Comparison of ENCODE assay signal across 8 cellular contexts in the genomic region with DNA sequence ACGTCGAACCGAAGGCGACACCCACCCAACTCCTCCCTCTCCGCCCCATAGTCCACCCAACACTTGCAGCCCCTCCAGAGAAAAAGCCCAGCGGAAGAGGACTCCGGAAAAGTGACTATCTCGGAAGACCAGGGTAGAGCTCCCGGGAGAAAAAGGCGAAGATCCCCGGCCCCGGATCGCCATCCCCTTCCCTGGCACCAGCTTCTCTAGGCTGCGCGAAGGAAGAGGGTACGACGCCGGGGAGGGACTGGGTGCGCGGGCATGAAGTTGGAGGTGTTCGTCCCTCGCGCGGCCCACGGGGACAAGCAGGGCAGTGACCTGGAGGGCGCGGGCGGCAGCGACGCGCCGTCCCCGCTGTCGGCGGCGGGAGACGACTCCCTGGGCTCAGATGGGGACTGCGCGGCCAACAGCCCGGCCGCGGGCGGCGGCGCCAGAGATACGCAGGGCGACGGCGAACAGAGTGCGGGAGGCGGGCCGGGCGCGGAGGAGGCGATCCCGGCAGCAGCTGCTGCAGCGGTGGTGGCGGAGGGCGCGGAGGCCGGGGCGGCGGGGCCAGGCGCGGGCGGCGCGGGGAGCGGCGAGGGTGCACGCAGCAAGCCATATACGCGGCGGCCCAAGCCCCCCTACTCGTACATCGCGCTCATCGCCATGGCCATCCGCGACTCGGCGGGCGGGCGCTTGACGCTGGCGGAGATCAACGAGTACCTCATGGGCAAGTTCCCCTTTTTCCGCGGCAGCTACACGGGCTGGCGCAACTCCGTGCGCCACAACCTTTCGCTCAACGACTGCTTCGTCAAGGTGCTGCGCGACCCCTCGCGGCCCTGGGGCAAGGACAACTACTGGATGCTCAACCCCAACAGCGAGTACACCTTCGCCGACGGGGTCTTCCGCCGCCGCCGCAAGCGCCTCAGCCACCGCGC. TPM values are rescaled to one million over a fixed set of nuclear protein-coding genes. Genes with fewer than 3 reads are reported as not detected.
DNase-seq lines count a peak whose midpoint lies in the region; ATAC-seq, FAIRE-seq and TF ChIP-seq lines count a peak whose summit lies in the region.

No MANE protein-coding gene starts in this region.

- TF ChIP-seq POLR2A in A549 (IDR thresholded peaks at IDR 0.05; ENCODE audit: low read length): no peak

- intact Hi-C loops in left colon (cut with DNase I, micrococcal nuclease): no loop called here

- CTCF ChIA-PET in A549 (lab: Yijun Ruan, JAX): interaction anchor here (0.5 to 4.8 kb wide), 19 partner anchors 10 to 515 kb away, joined by 3 to 26 read pairs (median 4); no protein-coding TSS in a partner anchor
- CTCF ChIA-PET in HEK293 (lab: Yijun Ruan, JAX): interaction anchor here (0.5 to 1.7 kb wide), 10 partner anchors 20 to 591 kb away, joined by 3 to 4 read pairs (median 3); no protein-coding TSS in a partner anchor

- H3K27ac ChIP-seq in A549 (peak overlapping the region; percentile 79 to 91), HEK293 (ENCODE audit: extremely low read depth, low read depth, low read length) (peak overlapping the region; percentile 82), thymus (ENCODE audit: low read depth) (no peak overlapping the region)

- H3K4me2 ChIP-seq in A549: peak overlapping the region; percentile 70

- no peak for FAIRE-seq in A549 (lab: Jason Lieb, UNC)

- H3K27me3 ChIP-seq in adipocyte (replicated peaks; ENCODE audit: control insufficient read depth, insufficient read depth, low read length): peaks cover 42% of the 10 kb centered on the region
- peaks cover 76% of the 10 kb centered on the region for H3K27me3 ChIP-seq in thymus (ENCODE audit: control insufficient read depth, insufficient read depth)

- TF ChIP-seq CTCF in A549 (IDR thresholded peaks at IDR 0.05) (no peak), HEK293 (tag by site-specific recombination; IDR thresholded peaks at IDR 0.05) (peak; percentile 63; the same call in 1 of the 2 replicates)

- DNase-seq in A549 (ENCODE audit: low read depth in 1 of 2, low spot score in 1 of 2) (peak in 1 of 2 experiments; percentile 44), adipocyte (ENCODE audit: low read depth) (peak; percentile 45), left colon (peak in 1 of 2 donors; percentile 35), NCI-H2107 treated with DMSO at 0.1 percent for 48 hours (lab: John Stamatoyannopoulos, UW; ENCODE audit: unreplicated experiment) (no peak)

- H3K36me3 ChIP-seq in HEK293 (ENCODE audit: control insufficient read depth in 2 of 2, insufficient read depth in 1 of 2, low read length in 2 of 2) (no peaks in the 10 kb centered on the region), adipocyte (ENCODE audit: control insufficient read depth, insufficient read depth, low read length, severe bottlenecking) (no peaks in the 10 kb centered on the region), thymus (ENCODE audit: control insufficient read depth, insufficient read depth) (no peaks in the 10 kb centered on the region)

- H3K4me3 ChIP-seq in A549 (peak overlapping the region; percentile 64), HEK293 (ENCODE audit: low read depth, low read length) (peak overlapping the region; percentile 45), adipocyte (ENCODE audit: low read length) (peak overlapping the region; percentile 81), thymus (ENCODE audit: low read length) (peak overlapping the region; percentile 8)

- peaks cover 12% of the 10 kb centered on the region for H3K4me1 ChIP-seq in A549
- no peaks in the 10 kb centered on the region; the same call in 1 of the 2 replicates for H3K4me1 ChIP-seq in HEK293 (ENCODE audit: control insufficient read depth, insufficient read depth, low read length)
- H3K4me1 ChIP-seq in adipocyte (ENCODE audit: control insufficient read depth, insufficient read depth, low read length): peaks cover 9% of the 10 kb centered on the region
- H3K4me1 ChIP-seq in thymus (ENCODE audit: control insufficient read depth, insufficient read depth, low read length): no peaks in the 10 kb centered on the region

- ATAC-seq in A549 (peak; percentile 16 to 34; a peak in 5 of 6 replicates), left colon (peak; percentile 18), GM19324 (IDR thresholded peaks at IDR 0.05; ENCODE audit: low FRiP score, unreplicated experiment) (no peak), HG02973 (IDR thresholded peaks at IDR 0.05; ENCODE audit: unreplicated experiment) (no peak)

- POLR2A ChIA-PET in A549 (lab: Yijun Ruan, JAX) (interaction anchor here (0.6 to 3.2 kb wide), 14 partner anchors 13 to 477 kb away, joined by 3 to 26 read pairs (median 4); no protein-coding TSS in a partner anchor), HEK293 (lab: Yijun Ruan, JAX) (interaction anchor here (0.6 kb wide), 1 partner anchor 18 kb away, joined by 3 read pairs; no protein-coding TSS in a partner anchor)

- 2% methylated on average over 24 of the region's 111 CpGs for WGBS in A549 (ENCODE audit: missing lambda C conversion rate)
- WGBS in thymus: 4% methylated on average over 109 of the region's 111 CpGs

- TF ChIP-seq RAD21 in A549 (conservative IDR thresholded peaks at IDR 0.05 in 1 of 2, IDR thresholded peaks at IDR 0.05 in 1 of 2): no peak

- no peak overlapping the region for H3K9ac ChIP-seq in adipocyte (ENCODE audit: low read length)

- no peaks in the 10 kb centered on the region for H3K9me3 ChIP-seq in A549
- H3K9me3 ChIP-seq in HEK293 (ENCODE audit: control insufficient read depth, insufficient read depth, low read depth, low read length): no peaks in the 10 kb centered on the region
- no peaks in the 10 kb centered on the region for H3K9me3 ChIP-seq in adipocyte (ENCODE audit: control insufficient read depth, low read length)
- H3K9me3 ChIP-seq in thymus (ENCODE audit: control insufficient read depth): no peaks in the 10 kb centered on the region

- TF ChIP-seq EP300 in A549 (IDR thresholded peaks at IDR 0.05): no peak

TF ChIP-seq in A549, 52 proteins besides CTCF, POLR2A, EP300 and RAD21:
- TF ChIP-seq JUN (IDR thresholded peaks at IDR 0.05): peak in 1 of 2 experiments; percentile 30; a peak in 1 of 5 replicates
- no peak for TF ChIP-seq ESRRA (IDR thresholded peaks at IDR 0.05; ENCODE audit: borderline replicate concordance, low read length)
- TF ChIP-seq, protein P1, sequence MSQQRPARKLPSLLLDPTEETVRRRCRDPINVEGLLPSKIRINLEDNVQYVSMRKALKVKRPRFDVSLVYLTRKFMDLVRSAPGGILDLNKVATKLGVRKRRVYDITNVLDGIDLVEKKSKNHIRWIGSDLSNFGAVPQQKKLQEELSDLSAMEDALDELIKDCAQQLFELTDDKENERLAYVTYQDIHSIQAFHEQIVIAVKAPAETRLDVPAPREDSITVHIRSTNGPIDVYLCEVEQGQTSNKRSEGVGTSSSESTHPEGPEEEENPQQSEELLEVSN (IDR thresholded peaks at IDR 0.05; ENCODE audit: borderline replicate concordance, low read depth): no peak
- TF ChIP-seq FOSB (CRISPR knock-in tag; IDR thresholded peaks at IDR 0.05): no peak

TF ChIP-seq in HEK293, 187 proteins besides CTCF, POLR2A, EP300 and RAD21 (continues in another document):
- TF ChIP-seq, protein P2, sequence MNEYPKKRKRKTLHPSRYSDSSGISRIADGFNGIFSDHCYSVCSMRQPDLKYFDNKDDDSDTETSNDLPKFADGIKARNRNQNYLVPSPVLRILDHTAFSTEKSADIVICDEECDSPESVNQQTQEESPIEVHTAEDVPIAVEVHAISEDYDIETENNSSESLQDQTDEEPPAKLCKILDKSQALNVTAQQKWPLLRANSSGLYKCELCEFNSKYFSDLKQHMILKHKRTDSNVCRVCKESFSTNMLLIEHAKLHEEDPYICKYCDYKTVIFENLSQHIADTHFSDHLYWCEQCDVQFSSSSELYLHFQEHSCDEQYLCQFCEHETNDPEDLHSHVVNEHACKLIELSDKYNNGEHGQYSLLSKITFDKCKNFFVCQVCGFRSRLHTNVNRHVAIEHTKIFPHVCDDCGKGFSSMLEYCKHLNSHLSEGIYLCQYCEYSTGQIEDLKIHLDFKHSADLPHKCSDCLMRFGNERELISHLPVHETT (tag by site-specific recombination; IDR thresholded peaks at IDR 0.05): peak; percentile 11; the same call in 1 of the 2 replicates
- TF ChIP-seq EGR2 (tag by site-specific recombination; IDR thresholded peaks at IDR 0.05; ENCODE audit: low read depth): 0 out of 2 replicates have a peak, but pooled peaks have one; percentile 19
- no peak for TF ChIP-seq ZFP41 (tag by site-specific recombination; IDR thresholded peaks at IDR 0.05; ENCODE audit: borderline replicate concordance)
- 0 out of 2 replicates have a peak, but pooled peaks have one; percentile 58 for TF ChIP-seq ZBTB10 (tag by site-specific recombination; IDR thresholded peaks at IDR 0.05)
- 0 out of 2 replicates have a peak, but pooled peaks have one; percentile 19 for TF ChIP-seq KLF1 (tag by site-specific recombination; IDR thresholded peaks at IDR 0.05)
- TF ChIP-seq ZNF423 (tag by site-specific recombination; IDR thresholded peaks at IDR 0.05): peak; percentile 86
- 0 out of 2 replicates have a peak, but pooled peaks have one; percentile 28 for TF ChIP-seq ZNF391 (tag by site-specific recombination; IDR thresholded peaks at IDR 0.05; ENCODE audit: borderline replicate concordance, low read depth)
- peak; percentile 20 for TF ChIP-seq ZBTB8A (tag by site-specific recombination; IDR thresholded peaks at IDR 0.05)

RNA-seq across cellular contexts. Expression of gene FOXQ1, which starts 0.8 kb away (rescaled TPM):
- 2.1 and 3.5 TPM in 2 replicates for polyA plus RNA-seq in A549 (2011; rRNA removed)
- 0.49 and 0.98 TPM in 2 replicates for polyA plus RNA-seq in A549 (2012; cell fraction: cytosol; rRNA removed)
- polyA plus RNA-seq in A549 (2012; cell fraction: nucleus; rRNA removed): 0.77 and 0.79 TPM in 2 replicates
- polyA plus RNA-seq in A549 (2017; fragmentation: RNase III; extraction: RNeasy Plus Mini Kit Qiagen cat#74134 plus additional on column Dnase treatment): 3.1 to 3.6 TPM (median 3.6 TPM) in 3 replicates
- polyA minus RNA-seq in A549 (2011; rRNA and poly(A)+ RNA removed): 1.5 and 1.8 TPM in 2 replicates
- total RNA-seq in left colon: under 1 TPM; 0.27 to 0.42 TPM
- 6.3 TPM for polyA plus RNA-seq in thymus

Comparison
In these comparisons a context has a peak if more than half of its experiments do, and no peak if none do; other contexts are left out.
1. ATAC-seq: peak in A549 (2 of 2) and left colon (single experiment); none in GM19324 (single experiment) and HG02973 (single experiment).
2. H3K4me3 ChIP-seq: peak in every context shown above with its lines; median percentile 81 in adipocyte; 64 in A549; 45 in HEK293; 8 in thymus.
3. Of the 5 proteins assayed by ChIP-seq in both HEK293 and A549: peak only in HEK293: CTCF and PBX3; only in A549: none; in both: none; in neither: 3.